8 cellular contexts compared by ENCODE assay signal in genomic region chr11:9015677-9016076, GRCh38. TPM values are rescaled to one million over a fixed set of nuclear protein-coding genes. Genes with fewer than 3 reads are reported as not detected.
A peak's percentile ranks its signal among the peaks of the same experiment; 100 is the strongest.
DNase-seq lines count a peak whose midpoint lies in the region; ATAC-seq and TF ChIP-seq lines count a peak whose summit lies in the region.

No MANE protein-coding gene starts in this region.

- no peak overlapping the region for H3K27ac ChIP-seq in CD4-positive, alpha-beta T cell (ENCODE audit: low read depth, low read length)
- H3K27ac ChIP-seq in RWPE1 (no peak overlapping the region), osteoblast (ENCODE audit: low read depth, low read length) (no peak overlapping the region)

- intact Hi-C loops in CD4-positive, alpha-beta T cell (cut with DNase I, micrococcal nuclease), result loop anchor here (1.0 to 2.0 kb wide), 3 partner anchors 121 to 491 kb away; no protein-coding TSS in a partner anchor

- CTCF ChIA-PET in CD4-positive, alpha-beta T cell (lab: Charles Lee), result interaction anchor here (0.7 to 3.1 kb wide), 7 partner anchors 11 to 491 kb away, joined by 3 to 25 read pairs (median 3); partner anchors contain the start of gene TMEM9B
- CTCF ChIA-PET in RWPE1 (lab: Yijun Ruan, JAX), result interaction anchor here (0.5 to 4.1 kb wide), 12 partner anchors 9 to 1500 kb away, joined by 3 to 44 read pairs (median 4); partner anchors contain the start of gene NRIP3

- peak; percentile 31 to 46 (median 38) for DNase-seq in CD4-positive, alpha-beta T cell
- DNase-seq in Kasumi-1 (lab: John Stamatoyannopoulos, UW) (peak; percentile 81), RWPE1 (ENCODE audit: low spot score) (peak; percentile 70), foreskin melanocyte (peak; percentile 66), osteoblast (ENCODE audit: insufficient read length, low spot score, missing footprints) (peak; percentile 84)
- peak; percentile 13 for DNase-seq in activated T-helper 9 cell treated with anti-CD3 and anti-CD28 coated beads, Interleukin-2, amount 50 U/mL, for 16 hours (ENCODE audit: low read depth)

- H3K4me3 Mint-ChIP-seq in CD4-positive, alpha-beta T cell, result no peak overlapping the region

- ATAC-seq in CD4-positive, alpha-beta T cell (ENCODE audit: poor library complexity), result peak; percentile 84
- peak; percentile 75 for ATAC-seq in GM19455 (IDR thresholded peaks at IDR 0.05; ENCODE audit: unreplicated experiment)
- no peak for ATAC-seq in HG03139 (IDR thresholded peaks at IDR 0.05; ENCODE audit: unreplicated experiment)

- H4K20me1 ChIP-seq in osteoblast (ENCODE audit: insufficient read depth, low read length), result no peaks in the 10 kb centered on the region

- no peaks in the 10 kb centered on the region for H3K79me2 ChIP-seq in osteoblast (ENCODE audit: insufficient read depth, low read length)

- H3K4me1 ChIP-seq in osteoblast (ENCODE audit: insufficient read depth, low read length), result peaks cover 6% of the 10 kb centered on the region

- TF ChIP-seq CTCF in CD4-positive, alpha-beta T cell (IDR thresholded peaks at IDR 0.05), result peak; percentile 76
- TF ChIP-seq CTCF in RWPE1 (conservative IDR thresholded peaks at IDR 0.05; ENCODE audit: low read depth) (peak; percentile 82), osteoblast (IDR thresholded peaks at IDR 0.05; ENCODE audit: extremely low read depth, low read depth, low read length) (peak; percentile 83)

- no peaks in the 10 kb centered on the region for H3K36me3 Mint-ChIP-seq in CD4-positive, alpha-beta T cell (ENCODE audit: low read depth)

- H3K4me2 ChIP-seq in osteoblast (ENCODE audit: insufficient read depth, low read length), result no peak overlapping the region

- POLR2A ChIA-PET in CD4-positive, alpha-beta T cell (lab: Charles Lee), result interaction anchor here (0.8 kb wide), 1 partner anchor 9 kb away, joined by 3 read pairs; no protein-coding TSS in a partner anchor
- POLR2A ChIA-PET in RWPE1 (lab: Yijun Ruan, JAX; ENCODE audit: low non-redundant PET), result no interaction called here

- peaks cover 5% of the 10 kb centered on the region for H3K27me3 Mint-ChIP-seq in CD4-positive, alpha-beta T cell

- H3K27me3 ChIP-seq in CD4-positive, alpha-beta T cell (ENCODE audit: control insufficient read depth, insufficient read depth, low read length), result no peaks in the 10 kb centered on the region
- H3K27me3 ChIP-seq in osteoblast (ENCODE audit: insufficient read depth, low read length), result no peaks in the 10 kb centered on the region

- H3K9me3 Mint-ChIP-seq in CD4-positive, alpha-beta T cell, result no peaks in the 10 kb centered on the region

- no peak overlapping the region for H3K4me3 ChIP-seq in osteoblast (ENCODE audit: insufficient read depth, low read length)

- no peaks in the 10 kb centered on the region for H3K36me3 ChIP-seq in osteoblast (ENCODE audit: insufficient read depth, low read length)

- no peak overlapping the region for H3K27ac Mint-ChIP-seq in CD4-positive, alpha-beta T cell

- peak overlapping the region; percentile 21 for H2AFZ ChIP-seq in osteoblast (ENCODE audit: low read length)

- peaks cover 29% of the 10 kb centered on the region for H3K4me1 Mint-ChIP-seq in CD4-positive, alpha-beta T cell (ENCODE audit: low read depth)

- H3K9me3 ChIP-seq in CD4-positive, alpha-beta T cell (ENCODE audit: control insufficient read depth, low read length), result no peaks in the 10 kb centered on the region
- H3K9me3 ChIP-seq in osteoblast (ENCODE audit: low read depth, low read length), result no peaks in the 10 kb centered on the region

RNA-seq across cellular contexts. Expression of gene NRIP3, which starts 11.9 kb away (rescaled TPM):
- 1 to 10 TPM; 4.6 to 4.9 TPM for total RNA-seq in CD4-positive, alpha-beta T cell
- total RNA-seq in osteoblast, result 6.2 and 6.8 TPM in 2 replicates

RNA-seq across cellular contexts. Expression of gene TMEM9B, which starts 51.4 kb away (rescaled TPM):
- total RNA-seq in CD4-positive, alpha-beta T cell, result 10 to 100 TPM; 20.5 to 22.1 TPM
- total RNA-seq in osteoblast, result 32.6 and 40.1 TPM in 2 replicates

Comparison
In these comparisons a context has a peak if more than half of its experiments do, and no peak if none do; other contexts are left out.
1. DNase-seq: peak in every context shown above with its lines; median percentile 84 in osteoblast; 81 in Kasumi-1; 70 in RWPE1; 66 in foreskin melanocyte; 38 in CD4-positive, alpha-beta T cell; 13 in activated T-helper 9 cell treated with anti-CD3 and anti-CD28 coated beads, Interleukin-2, amount 50 U/mL, for 16 hours.